ENCODE assay signal across 19 cellular contexts in genomic region chr20:57243480-57244220, GRCh38. TPM values are rescaled to one million over a fixed set of nuclear protein-coding genes. Genes with fewer than 3 reads are reported as not detected.
A peak's percentile ranks its signal among the peaks of the same experiment; 100 is the strongest.
DNase-seq lines count a peak whose midpoint lies in the region; ATAC-seq and TF ChIP-seq lines count a peak whose summit lies in the region.
"Had no signal": no experiment of that assay in that cellular context is flagged by ENCODE, and none has a peak within 500 bp of the region (broad histone marks: within the 10 kb centered on the region; RNA-seq: fewer than 3 reads in every experiment).

No MANE protein-coding gene starts in this region.

- ATAC-seq in GM19351 (IDR thresholded peaks at IDR 0.05; ENCODE audit: unreplicated experiment): no peak

- WGBS in prostate gland: 60% methylated on average over 17 of the region's 17 CpGs
- WGBS in smooth muscle cell (ENCODE audit: low lambda C conversion rate): 90% methylated on average over 17 of the region's 17 CpGs

- intact Hi-C loops in prostate gland (cut with DNase I): no loop called here
- intact Hi-C loops in A673 (cut with micrococcal nuclease; ENCODE audit: unreplicated experiment): no loop called here

- TF ChIP-seq POLR2A in prostate gland (IDR thresholded peaks at IDR 0.05): no peak

- no peak overlapping the region for H2AFZ ChIP-seq in smooth muscle cell (ENCODE audit: low read depth)
- H2AFZ ChIP-seq: GM23248 had no signal

- no peak overlapping the region for H3K9ac ChIP-seq in smooth muscle cell (ENCODE audit: low read depth)
- H3K9ac ChIP-seq: GM23248 had no signal

- peaks cover 69% of the 10 kb centered on the region for H3K79me2 ChIP-seq in smooth muscle cell (ENCODE audit: low read depth)

- no peaks in the 10 kb centered on the region for H3K9me3 ChIP-seq in HEK293 (ENCODE audit: control insufficient read depth, insufficient read depth, low read depth, low read length)
- no peaks in the 10 kb centered on the region for H3K9me3 ChIP-seq in prostate gland
- H3K9me3 ChIP-seq in smooth muscle cell (replicated peaks; ENCODE audit: low read depth): no peaks in the 10 kb centered on the region
- H3K9me3 ChIP-seq in A673 (ENCODE audit: low read depth, low read length, poor library complexity, severe bottlenecking): no peaks in the 10 kb centered on the region
- H3K9me3 ChIP-seq: neutrophil had no signal

- no TSS peak for BruUV-seq in A673 (replicated peaks; lab: Mats Ljungman, UMichigan)

- no peaks in the 10 kb centered on the region for H4K20me1 ChIP-seq in smooth muscle cell (ENCODE audit: low read depth)

- H3K27me3 ChIP-seq in prostate gland (replicated peaks; ENCODE audit: insufficient read depth) (no peaks in the 10 kb centered on the region), smooth muscle cell (ENCODE audit: low read depth) (no peaks in the 10 kb centered on the region), A673 (replicated peaks; ENCODE audit: insufficient read depth, low read depth, low read length, poor library complexity) (no peaks in the 10 kb centered on the region)
- H3K27me3 ChIP-seq: BE2C, brain microvascular endothelial cell had no signal

- no peaks in the 10 kb centered on the region for H3F3A ChIP-seq in smooth muscle cell (ENCODE audit: low read depth)

- no peak overlapping the region for H3K4me2 ChIP-seq in smooth muscle cell

- H3K27ac ChIP-seq in HEK293 (ENCODE audit: extremely low read depth, low read depth, low read length): no peak overlapping the region
- H3K27ac ChIP-seq in prostate gland: peak overlapping the region; percentile 1 to 42
- no peak overlapping the region for H3K27ac ChIP-seq in smooth muscle cell (ENCODE audit: low read depth)
- no peak overlapping the region for H3K27ac ChIP-seq in A673 (ENCODE audit: low read depth, low read length, poor library complexity, severe bottlenecking)
- H3K27ac ChIP-seq: brain microvascular endothelial cell, GM23248, neutrophil had no signal

- TF ChIP-seq CTCF in HEK293 (tag by site-specific recombination; IDR thresholded peaks at IDR 0.05): no peak
- TF ChIP-seq CTCF in epithelial cell of esophagus (IDR thresholded peaks at IDR 0.05; ENCODE audit: insufficient read depth, low read depth, low read length, missing control alignments): no peak
- peak in 1 of 4 experiments; percentile 14 for TF ChIP-seq CTCF in prostate gland (IDR thresholded peaks at IDR 0.05)
- TF ChIP-seq CTCF in smooth muscle cell (IDR thresholded peaks at IDR 0.05; ENCODE audit: borderline replicate concordance, insufficient read depth, poor library complexity, severe bottlenecking): no peak
- TF ChIP-seq CTCF in A673 (conservative IDR thresholded peaks at IDR 0.05; ENCODE audit: low read depth, low read length): no peak

- H3K36me3 ChIP-seq in HEK293 (ENCODE audit: control insufficient read depth in 2 of 2, insufficient read depth in 1 of 2, low read length in 2 of 2) (no peaks in the 10 kb centered on the region), prostate gland (no peaks in the 10 kb centered on the region), smooth muscle cell (ENCODE audit: low read depth) (no peaks in the 10 kb centered on the region), A673 (ENCODE audit: insufficient read depth, low read length, poor library complexity, severe bottlenecking) (no peaks in the 10 kb centered on the region)
- H3K36me3 ChIP-seq: BE2C, brain microvascular endothelial cell, neutrophil had no signal

- DNase-seq in NCI-H69 (lab: John Stamatoyannopoulos, UW): peak; percentile 73
- peak; percentile 45 for DNase-seq in epithelial cell of esophagus (ENCODE audit: low read depth)
- DNase-seq in prostate gland (ENCODE audit: low spot score): no peak
- no peak for DNase-seq in foreskin melanocyte
- no peak for DNase-seq in smooth muscle cell (lab: John Stamatoyannopoulos, UW; ENCODE audit: unreplicated experiment)
- DNase-seq in A673 (ENCODE audit: low spot score): no peak
- DNase-seq: activated CD4-positive, alpha-beta T cell treated with anti-CD3 and anti-CD28 coated beads for 4 hours; activated naive CD4-positive, alpha-beta T cell treated with anti-CD3 and anti-CD28 coated beads, Interleukin-2, amount 50 U/mL, for 16 hours; activated T-cell treated with anti-CD3 and anti-CD28 coated beads for 4 hours; BE2C; brain microvascular endothelial cell; KBM-7; NCI-H146; NCI-H510A had no signal

- H3K4me1 ChIP-seq in HEK293 (ENCODE audit: control insufficient read depth, insufficient read depth, low read length): no peaks in the 10 kb centered on the region
- no peaks in the 10 kb centered on the region for H3K4me1 ChIP-seq in prostate gland (replicated peaks)
- no peaks in the 10 kb centered on the region for H3K4me1 ChIP-seq in smooth muscle cell (ENCODE audit: low read depth)
- H3K4me1 ChIP-seq in A673 (ENCODE audit: insufficient read depth, low read length, poor library complexity, severe bottlenecking): peaks cover 7% of the 10 kb centered on the region

- H3K4me3 ChIP-seq in HEK293 (ENCODE audit: low read depth, low read length) (no peak overlapping the region), epithelial cell of esophagus (ENCODE audit: low read length) (no peak overlapping the region), prostate gland (no peak overlapping the region), smooth muscle cell (no peak overlapping the region), A673 (ENCODE audit: low read depth, low read length, poor library complexity, severe bottlenecking) (no peak overlapping the region)
- H3K4me3 ChIP-seq: GM23248 had no signal

- POLR2A ChIA-PET in HEK293 (lab: Yijun Ruan, JAX): interaction anchor here (0.6 kb wide), 1 partner anchor 14 kb away, joined by 5 read pairs; no protein-coding TSS in a partner anchor
- POLR2A ChIA-PET in A673 (lab: Charles Lee; ENCODE audit: low non-redundant PET): no interaction called here

- CTCF ChIA-PET in HEK293 (lab: Yijun Ruan, JAX) (no interaction called here), A673 (lab: Charles Lee) (no interaction called here)

TF ChIP-seq in HEK293, 187 proteins besides CTCF, POLR2A, EP300 and RAD21:
- TF ChIP-seq KLF1 (tag by site-specific recombination; IDR thresholded peaks at IDR 0.05) (no peak), PRDM10 (tag by site-specific recombination; IDR thresholded peaks at IDR 0.05) (peak; percentile 56; the same call in 1 of the 2 replicates), ZIC2 (tag by site-specific recombination; IDR thresholded peaks at IDR 0.05) (peak; percentile 67)

RNA-seq across cellular contexts. Expression of gene BMP7, which starts 22.8 kb away (rescaled TPM):
- total RNA-seq in prostate gland (10 to 100 TPM; 10.5 to 16.8 TPM), smooth muscle cell (18.1 and 19.0 TPM in 2 replicates), A673 (2021) (7.5 and 18.9 TPM in 2 replicates)
- polyA plus RNA-seq in smooth muscle cell: 28.3 and 37.3 TPM in 2 replicates
- total RNA-seq: fibroblast of villous mesenchyme, GM23248 had no signal
- polyA plus RNA-seq: GM23248 had no signal

Comparison
In these comparisons a context has a peak if more than half of its experiments do, and no peak if none do; other contexts are left out.
1. H3K27ac ChIP-seq: peak in prostate gland (2 of 2); none in HEK293 (single experiment), smooth muscle cell (single experiment) and A673 (single experiment).
2. DNase-seq: peak in NCI-H69 (single experiment) and epithelial cell of esophagus (single experiment); none in prostate gland (single experiment), foreskin melanocyte (single experiment), smooth muscle cell (single experiment) and A673 (single experiment).